ENCODE assay signal across 8 cellular contexts in the genomic region with DNA sequence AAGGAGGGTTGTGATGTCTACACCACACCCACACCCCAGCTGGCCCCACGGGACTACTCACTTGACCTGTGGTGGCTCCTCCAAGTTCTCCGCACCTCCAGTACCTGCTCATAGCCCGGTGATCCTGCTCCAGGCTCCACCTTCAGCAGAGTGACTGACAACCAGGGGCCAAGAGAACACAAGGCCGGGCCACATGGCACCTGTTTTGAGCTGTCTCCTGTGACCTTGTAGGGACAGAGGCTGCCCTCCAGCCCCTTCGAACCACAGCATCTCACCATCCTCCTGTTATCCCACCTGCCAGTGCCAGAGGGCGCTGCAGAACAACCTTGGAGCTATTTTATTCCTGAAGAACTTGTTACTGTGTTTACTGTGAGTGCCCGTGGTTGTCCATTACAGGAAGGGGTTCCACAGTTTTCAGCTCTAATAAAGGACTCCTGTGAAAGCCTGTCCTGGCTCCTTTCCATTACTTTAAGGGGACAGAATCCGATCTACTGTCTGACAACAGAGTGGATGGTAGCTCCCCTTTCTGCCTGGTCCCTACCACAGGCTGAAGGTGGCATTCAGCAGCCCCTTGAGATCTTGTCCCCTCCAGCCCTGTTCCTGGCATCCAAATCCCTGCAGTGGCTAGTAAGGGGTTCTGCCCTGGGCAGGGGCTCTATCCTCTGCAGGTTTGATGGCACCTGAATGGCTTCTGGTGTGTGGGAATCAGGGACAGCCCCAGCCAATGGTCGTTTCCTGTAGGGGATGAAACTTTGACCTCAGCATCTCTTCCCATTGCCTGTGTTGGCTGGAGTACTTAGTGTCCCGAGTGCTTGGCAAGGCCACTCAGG. TPM values are rescaled to one million over a fixed set of nuclear protein-coding genes. Genes with fewer than 3 reads are reported as not detected.
A peak's percentile ranks its signal among the peaks of the same experiment; 100 is the strongest.
DNase-seq lines count a peak whose midpoint lies in the region; ATAC-seq, FAIRE-seq and TF ChIP-seq lines count a peak whose summit lies in the region.

No MANE protein-coding gene starts in this region.

- no peaks in the 10 kb centered on the region for H3K9me3 ChIP-seq in smooth muscle cell (replicated peaks; ENCODE audit: low read depth)

- no peaks in the 10 kb centered on the region for H3K79me2 ChIP-seq in smooth muscle cell (ENCODE audit: low read depth)

- no peaks in the 10 kb centered on the region for H3F3A ChIP-seq in smooth muscle cell (ENCODE audit: low read depth)

- TF ChIP-seq POLR2A in GM12891 (IDR thresholded peaks at IDR 0.05; ENCODE audit: low read depth, low read length) = no peak

- ATAC-seq in GM18502 (IDR thresholded peaks at IDR 0.05; ENCODE audit: poor library complexity, unreplicated experiment) = no peak

- no peaks in the 10 kb centered on the region for H4K20me1 ChIP-seq in smooth muscle cell (ENCODE audit: low read depth)

- H3K4me2 ChIP-seq in smooth muscle cell = no peak overlapping the region

- 39% methylated on average over 10 of the region's 10 CpGs for WGBS in smooth muscle cell (ENCODE audit: low lambda C conversion rate)

- H2AFZ ChIP-seq in smooth muscle cell (ENCODE audit: low read depth) = no peak overlapping the region

- peak; percentile 78 for FAIRE-seq in GM12891 (lab: Jason Lieb, UNC)

- TF ChIP-seq CTCF in smooth muscle cell (IDR thresholded peaks at IDR 0.05; ENCODE audit: borderline replicate concordance, insufficient read depth, poor library complexity, severe bottlenecking) = peak; percentile 56

- H3K27ac ChIP-seq in smooth muscle cell (ENCODE audit: low read depth) = no peak overlapping the region

- DNase-seq in Ammon's horn (ENCODE audit: low spot score) = peak; percentile 78
- peak; percentile 35 for DNase-seq in GM12891 (ENCODE audit: insufficient read length, low spot score)
- peak; percentile 43 for DNase-seq in NCI-H345 (lab: John Stamatoyannopoulos, UW)
- peak in 49 of 58 donors; percentile 3 to 76 (median 33) for DNase-seq in anterior cingulate cortex (lab: John Stamatoyannopoulos, UW)
- peak; percentile 36 for DNase-seq in hepatic stellate cell (ENCODE audit: low spot score)
- DNase-seq in smooth muscle cell (lab: John Stamatoyannopoulos, UW; ENCODE audit: unreplicated experiment) = no peak
- no peak for DNase-seq in NCI-H2029 treated with DMSO at 0.1 percent for 48 hours (lab: John Stamatoyannopoulos, UW)

- H3K27me3 ChIP-seq in smooth muscle cell (ENCODE audit: low read depth) = peaks cover 22% of the 10 kb centered on the region

- no peaks in the 10 kb centered on the region for H3K4me1 ChIP-seq in smooth muscle cell (ENCODE audit: low read depth)

- no peak overlapping the region for H3K9ac ChIP-seq in smooth muscle cell (ENCODE audit: low read depth)

- H3K36me3 ChIP-seq in smooth muscle cell (ENCODE audit: low read depth) = no peaks in the 10 kb centered on the region

- no peak overlapping the region for H3K4me3 ChIP-seq in smooth muscle cell

TF ChIP-seq in GM12891, 5 proteins besides CTCF, POLR2A, EP300 and RAD21:
- TF ChIP-seq SPI1 (IDR thresholded peaks at IDR 0.05; ENCODE audit: low read depth, low read length) (no peak), POLR2AphosphoS5 (IDR thresholded peaks at IDR 0.05; ENCODE audit: low read depth, low read length) (no peak)
TF ChIP-seq in GM12891: peak in this region for 0.

RNA-seq across cellular contexts. Expression of a gene that starts 50.8 kb away (rescaled TPM):
- not detected for polyA plus RNA-seq in GM12891 (2012; ENCODE audit: low read depth, missing spikeins)
- total RNA-seq in smooth muscle cell = not detected in 2 replicates
- not detected in 2 replicates for polyA plus RNA-seq in smooth muscle cell

Comparison
In these comparisons a context has a peak if more than half of its experiments do, and no peak if none do; other contexts are left out.
1. DNase-seq: peak in Ammon's horn (single experiment), GM12891 (single experiment), NCI-H345 (single experiment), anterior cingulate cortex (49 of 58) and hepatic stellate cell (single experiment); none in smooth muscle cell (single experiment) and NCI-H2029 treated with DMSO at 0.1 percent for 48 hours (single experiment).